Comparison of ENCODE assay signal across 9 cellular contexts in the genomic region with DNA sequence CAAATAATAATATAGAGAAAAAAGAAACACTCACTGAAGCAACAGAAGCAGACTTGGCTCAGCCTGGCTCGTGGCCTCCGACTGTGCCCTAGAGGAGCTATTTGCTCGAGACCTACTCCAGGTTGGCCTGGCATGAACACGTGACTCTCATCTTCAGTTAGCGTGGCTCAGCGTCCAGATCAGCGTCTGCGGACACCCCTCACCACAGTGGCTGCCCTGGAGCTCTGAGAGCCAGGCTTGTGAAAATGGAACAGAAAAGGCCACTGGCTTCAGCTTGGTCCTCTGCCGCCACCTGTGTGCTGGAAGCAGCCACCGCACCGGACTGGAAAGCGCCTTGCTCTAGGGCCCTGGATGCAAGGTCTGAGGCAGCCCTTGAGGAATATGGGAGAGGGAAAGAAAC.
DNase-seq lines count a peak whose midpoint lies in the region; ATAC-seq and TF ChIP-seq lines count a peak whose summit lies in the region.
"Had no signal": no experiment of that assay in that cellular context is flagged by ENCODE, and none has a peak within 500 bp of the region (broad histone marks: within the 10 kb centered on the region; RNA-seq: fewer than 3 reads in every experiment).

No MANE protein-coding gene starts in this region.

- no peak overlapping the region for H3K27ac Mint-ChIP-seq in activated naive CD8-positive, alpha-beta T cell treated with anti-CD3 and anti-CD28 coated beads, Interleukin-2, amount 50 U/mL, for 24 hours

- H3K36me3 Mint-ChIP-seq in activated naive CD8-positive, alpha-beta T cell treated with anti-CD3 and anti-CD28 coated beads, Interleukin-2, amount 50 U/mL, for 24 hours (ENCODE audit: low read depth) = no peaks in the 10 kb centered on the region

- DNase-seq in AG09309 (ENCODE audit: low read depth) (no peak), LNCaP clone FGC (ENCODE audit: low read depth) (no peak), fibroblast of the aortic adventitia (ENCODE audit: low read depth) (peak; percentile 10), cerebellum (ENCODE audit: low spot score) (no peak)
- no peak for DNase-seq in stimulated activated CD8-positive, alpha-beta memory T cell treated with anti-CD3 and anti-CD28 coated beads, Interleukin-4, amount 100 ng/mL, for 48 hours
- DNase-seq in activated naive CD8-positive, alpha-beta T cell treated with anti-CD3 and anti-CD28 coated beads, Interleukin-2, amount 50 U/mL, for 24 hours = no peak
- no peak for DNase-seq in effector CD8-positive, alpha-beta T cell (lab: John Stamatoyannopoulos, UW)
- DNase-seq: midbrain had no signal

- H3K4me3 Mint-ChIP-seq in activated naive CD8-positive, alpha-beta T cell treated with anti-CD3 and anti-CD28 coated beads, Interleukin-2, amount 50 U/mL, for 24 hours = no peak overlapping the region

- no peaks in the 10 kb centered on the region for H3K4me1 Mint-ChIP-seq in activated naive CD8-positive, alpha-beta T cell treated with anti-CD3 and anti-CD28 coated beads, Interleukin-2, amount 50 U/mL, for 24 hours

- TF ChIP-seq CTCF in AG09309 (IDR thresholded peaks at IDR 0.05; ENCODE audit: control insufficient read depth, insufficient read depth, low read depth, low read length, missing control alignments) (peak; percentile 54), LNCaP clone FGC (IDR thresholded peaks at IDR 0.05; ENCODE audit: control insufficient read depth, extremely low read depth, insufficient read depth) (peak; percentile 52), fibroblast of the aortic adventitia (IDR thresholded peaks at IDR 0.05; ENCODE audit: insufficient read depth, low read length) (peak; percentile 36)

- H3K4me3 ChIP-seq in AG09309 (ENCODE audit: control insufficient read depth, low read depth, low read length) (no peak overlapping the region), LNCaP clone FGC (ENCODE audit: low read depth, low read length) (no peak overlapping the region), fibroblast of the aortic adventitia (ENCODE audit: low read depth, low read length) (no peak overlapping the region)

- H3K9me3 Mint-ChIP-seq in activated naive CD8-positive, alpha-beta T cell treated with anti-CD3 and anti-CD28 coated beads, Interleukin-2, amount 50 U/mL, for 24 hours = peaks cover 9% of the 10 kb centered on the region

- H3K27me3 Mint-ChIP-seq in activated naive CD8-positive, alpha-beta T cell treated with anti-CD3 and anti-CD28 coated beads, Interleukin-2, amount 50 U/mL, for 24 hours = no peaks in the 10 kb centered on the region

- ATAC-seq in GM19035 (IDR thresholded peaks at IDR 0.05; ENCODE audit: unreplicated experiment) = peak; percentile 55
- no peak for ATAC-seq in activated naive CD8-positive, alpha-beta T cell treated with anti-CD3 and anti-CD28 coated beads, Interleukin-2, amount 50 U/mL, for 24 hours
